ENCODE assay signal across 1 cellular context in genomic region chr1:173327987-173328386, GRCh38.
A peak's percentile ranks its signal among the peaks of the same experiment; 100 is the strongest.
DNase-seq lines count a peak whose midpoint lies in the region; ATAC-seq, FAIRE-seq and TF ChIP-seq lines count a peak whose summit lies in the region.
"Not testable (repeated sequence)": the region's sequence is repeated elsewhere in the genome, so short reads cannot be mapped to it uniquely, and the experiment has no call there.

No MANE protein-coding gene starts in this region.

- H3K9ac ChIP-seq in K562 (ENCODE audit: insufficient read depth in 1 of 2, low read depth in 2 of 2, low read length in 2 of 2), result not testable (repeated sequence)

- H3K36me3 ChIP-seq in K562 (ENCODE audit: control insufficient read depth, insufficient read depth, low read length), result not testable (repeated sequence)

- CTCF ChIA-PET in K562 (lab: Yijun Ruan, JAX; ENCODE audit: low intra/inter-chr PET ratio), result not testable (repeated sequence)

- not testable (repeated sequence) for H3K9me1 ChIP-seq in K562 (ENCODE audit: control insufficient read depth, insufficient read depth, low read length)

- H3K9me3 ChIP-seq in K562 (replicated peaks; ENCODE audit: control insufficient read depth, insufficient read depth, low read depth, low read length), result not testable (repeated sequence)

- POLR2A ChIA-PET in K562 (lab: Yijun Ruan, JAX), result not testable (repeated sequence)

- not testable (repeated sequence) for H4K20me1 ChIP-seq in K562 (replicated peaks; ENCODE audit: control insufficient read depth, insufficient read depth, low read length)

- WGBS in K562 (ENCODE audit: insufficient coverage, low coverage, missing lambda C conversion rate), result 88% methylated on average over 1 of the region's 3 CpGs

- not testable (repeated sequence) for DNase-seq in K562 (ENCODE audit: extremely low read depth in 1 of 4, low spot score in 3 of 4)

- ATAC-seq in K562, result not testable (repeated sequence)

- not testable (repeated sequence) for TF ChIP-seq EP300 in K562 (IDR thresholded peaks at IDR 0.05; ENCODE audit: low read length)

- H3K79me2 ChIP-seq in K562 (ENCODE audit: control insufficient read depth, insufficient read depth, low read length), result not testable (repeated sequence)

- H3K27ac ChIP-seq in K562 (ENCODE audit: extremely low read depth, low read depth, low read length), result not testable (repeated sequence)

- not testable (repeated sequence) for TF ChIP-seq CTCF in K562 (IDR thresholded peaks at IDR 0.05 in 2 of 3, conservative IDR thresholded peaks at IDR 0.05 in 1 of 3; ENCODE audit: insufficient read depth in 2 of 3, low read depth in 1 of 3, low read length in 3 of 3)

- not testable (repeated sequence) for H2AFZ ChIP-seq in K562 (ENCODE audit: low read depth, low read length)

- intact Hi-C loops in K562 (cut with micrococcal nuclease), result loop anchor here (5.0 kb wide), 1 partner anchor 84 kb away; no protein-coding TSS in a partner anchor

- in situ Hi-C loops in K562 (cut with MboI), result not testable (repeated sequence)

- FAIRE-seq in K562 (lab: Jason Lieb, UNC), result not testable (repeated sequence)

- H3K4me3 ChIP-seq in K562, result not testable (repeated sequence)

- peaks cover 0 to 32% of the 10 kb centered on the region in 2 experiments; a peak in 4 of 5 replicates for H3K4me1 ChIP-seq in K562 (replicated peaks in 1 of 2; ENCODE audit: control insufficient read depth in 2 of 2, insufficient read depth in 2 of 2, low read length in 2 of 2)

- not testable (repeated sequence) for BruUV-seq in K562 (replicated peaks; lab: Mats Ljungman, UMichigan)

- not testable (repeated sequence) for TF ChIP-seq POLR2A in K562 (conservative IDR thresholded peaks at IDR 0.05)

- H3K4me2 ChIP-seq in K562 (ENCODE audit: insufficient read depth, low read length), result not testable (repeated sequence)

- not testable (repeated sequence) for TF ChIP-seq RAD21 in K562 (CRISPR knock-in tag; conservative IDR thresholded peaks at IDR 0.05 in 1 of 2, IDR thresholded peaks at IDR 0.05 in 1 of 2)

- H3K27me3 ChIP-seq in K562 (ENCODE audit: control insufficient read depth in 2 of 2, insufficient read depth in 2 of 2, low read length in 2 of 2), result not testable (repeated sequence)

TF ChIP-seq in K562, 482 proteins besides CTCF, POLR2A, EP300 and RAD21:
- TF ChIP-seq KDM1A (IDR thresholded peaks at IDR 0.05) (peak in 1 of 2 experiments; percentile 57; a peak in 1 of 4 replicates), ZNF146 (CRISPR knock-in tag; IDR thresholded peaks at IDR 0.05; ENCODE audit: unreplicated experiment) (peak; percentile 65), BCOR (IDR thresholded peaks at IDR 0.05) (peak; percentile 73)
